7 cellular contexts compared by ENCODE assay signal in the genomic region with DNA sequence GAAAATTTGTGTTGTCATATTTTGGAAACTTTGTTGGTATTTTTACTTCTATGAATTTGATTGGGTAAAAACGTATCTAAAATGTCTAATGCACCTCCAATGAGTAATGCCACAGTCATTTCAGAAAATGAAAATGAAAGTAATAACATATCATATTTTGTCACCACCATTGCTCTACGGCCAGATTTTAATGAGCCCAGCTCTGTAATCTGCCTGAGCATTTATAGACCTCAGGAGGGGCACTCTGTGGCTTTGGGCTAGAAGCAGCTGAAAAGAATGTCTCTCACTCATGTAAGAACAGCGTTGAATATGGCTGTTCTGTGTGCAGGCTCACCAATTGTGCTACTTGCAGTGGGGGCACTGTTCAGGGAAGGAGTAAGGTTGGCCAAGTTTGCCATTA. TPM values are rescaled to one million over a fixed set of nuclear protein-coding genes. Genes with fewer than 3 reads are reported as not detected.
DNase-seq lines count a peak whose midpoint lies in the region; ATAC-seq and TF ChIP-seq lines count a peak whose summit lies in the region.

No MANE protein-coding gene starts in this region.

- no peak overlapping the region for H3K27ac Mint-ChIP-seq in CD14-positive monocyte

- intact Hi-C loops in left lung (cut with DNase I) (no loop called here), CD14-positive monocyte (cut with micrococcal nuclease) (no loop called here)

- H3K36me3 Mint-ChIP-seq in CD14-positive monocyte: no peaks in the 10 kb centered on the region

- H3K9me3 ChIP-seq in left lung: no peaks in the 10 kb centered on the region

- H3K4me3 Mint-ChIP-seq in CD14-positive monocyte: peak overlapping the region in 1 of 2 donors; percentile 48

- H3K4me1 Mint-ChIP-seq in CD14-positive monocyte: peaks cover 2% of the 10 kb centered on the region

- H3K27ac ChIP-seq in left lung: no peak overlapping the region

- peak; percentile 7 for DNase-seq in RPMI8226
- no peak for DNase-seq in left lung
- DNase-seq in CD14-positive monocyte (ENCODE audit: low spot score): no peak
- DNase-seq in NCI-H2196 (lab: John Stamatoyannopoulos, UW; ENCODE audit: unreplicated experiment): no peak

- no peaks in the 10 kb centered on the region for H3K27me3 ChIP-seq in left lung

- H3K36me3 ChIP-seq in left lung: no peaks in the 10 kb centered on the region

- H3K4me1 ChIP-seq in left lung: no peaks in the 10 kb centered on the region

- no peak for TF ChIP-seq CTCF in left lung (IDR thresholded peaks at IDR 0.05)
- no peak for TF ChIP-seq CTCF in CD14-positive monocyte (IDR thresholded peaks at IDR 0.05)

- no peak overlapping the region for H3K4me3 ChIP-seq in left lung

- H3K27me3 Mint-ChIP-seq in CD14-positive monocyte (ENCODE audit: low read depth in 3 of 3): no peaks in the 10 kb centered on the region

- peaks cover 0 to 5% (median 0%) of the 10 kb centered on the region in 7 donors for H3K9me3 Mint-ChIP-seq in CD14-positive monocyte

- ATAC-seq in GM18858 (IDR thresholded peaks at IDR 0.05; ENCODE audit: unreplicated experiment) (peak; percentile 82), HG02798 (IDR thresholded peaks at IDR 0.05; ENCODE audit: poor library complexity, unreplicated experiment) (peak; percentile 81), left lung (peak; percentile 49), GM21360 (IDR thresholded peaks at IDR 0.05; ENCODE audit: unreplicated experiment) (no peak)

RNA-seq across cellular contexts. Expression of gene ABCA12, which starts 32.7 kb away (rescaled TPM):
- total RNA-seq in left lung: under 1 TPM; 0.34 to 0.58 TPM
- not detected for polyA plus RNA-seq in CD14-positive monocyte
